ENCODE assay signal across 8 cellular contexts in the genomic region with DNA sequence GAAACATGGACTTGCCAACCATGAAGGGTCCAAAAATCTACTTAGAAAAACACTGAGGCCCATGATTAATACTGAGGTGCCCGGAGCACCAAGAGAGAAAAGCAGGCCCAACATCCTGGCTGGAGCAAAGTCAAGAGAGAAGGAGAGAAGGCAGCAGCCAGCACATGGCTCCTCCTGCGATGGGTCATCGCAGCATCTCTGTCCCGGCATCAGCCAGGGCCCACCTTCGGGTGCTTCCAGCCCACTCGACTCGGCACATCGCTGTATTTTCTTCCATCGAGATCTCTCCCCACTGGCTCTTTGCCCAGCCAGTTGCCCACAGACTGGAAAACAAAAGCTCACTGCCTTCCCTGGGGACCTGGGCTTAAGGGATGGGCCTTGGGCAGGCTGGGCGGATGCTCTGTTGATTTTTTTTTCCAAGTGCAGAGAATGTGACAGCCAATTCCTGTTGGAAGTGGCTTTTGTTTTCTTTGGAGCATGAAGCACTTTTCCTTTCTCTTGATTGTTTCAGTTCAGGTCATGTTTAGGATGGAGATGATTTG. TPM values are rescaled to one million over a fixed set of nuclear protein-coding genes. Genes with fewer than 3 reads are reported as not detected.
A peak's percentile ranks its signal among the peaks of the same experiment; 100 is the strongest.
DNase-seq lines count a peak whose midpoint lies in the region; ATAC-seq and TF ChIP-seq lines count a peak whose summit lies in the region.

No MANE protein-coding gene starts in this region.

- H3K27me3 ChIP-seq in foreskin keratinocyte (no peaks in the 10 kb centered on the region), gastrocnemius medialis (no peaks in the 10 kb centered on the region)
- H3K27me3 ChIP-seq in effector memory CD4-positive, alpha-beta T cell (replicated peaks; ENCODE audit: control insufficient read depth, insufficient read depth, low read length, poor library complexity, severe bottlenecking), result no peaks in the 10 kb centered on the region

- TF ChIP-seq CTCF in foreskin keratinocyte (conservative IDR thresholded peaks at IDR 0.05) (no peak), gastrocnemius medialis (IDR thresholded peaks at IDR 0.05 in 4 of 5, conservative IDR thresholded peaks at IDR 0.05 in 1 of 5) (no peak)

- TF ChIP-seq POLR2A in gastrocnemius medialis (IDR thresholded peaks at IDR 0.05), result no peak

- in situ Hi-C loops in gastrocnemius medialis (cut with MboI; ENCODE audit: low sequenced_read_pairs in 4 of 4), result no loop called here

- ATAC-seq in foreskin keratinocyte (peak; percentile 24), gastrocnemius medialis (peak; percentile 62 to 77), GM21576 (IDR thresholded peaks at IDR 0.05; ENCODE audit: unreplicated experiment) (no peak)

- no peaks in the 10 kb centered on the region for H3K36me3 ChIP-seq in gastrocnemius medialis
- no peaks in the 10 kb centered on the region for H3K36me3 ChIP-seq in effector memory CD4-positive, alpha-beta T cell (ENCODE audit: control insufficient read depth, insufficient read depth, low read length)

- DNase-seq in DMS79 treated with DMSO at 0.1 percent for 48 hours (lab: John Stamatoyannopoulos, UW), result peak; percentile 79
- peak; percentile 83 for DNase-seq in RPMI7951 (ENCODE audit: low read depth)
- peak in 1 of 2 donors; percentile 55 for DNase-seq in foreskin keratinocyte
- peak; percentile 20 to 40 for DNase-seq in gastrocnemius medialis
- DNase-seq in effector memory CD4-positive, alpha-beta T cell, result no peak
- no peak for DNase-seq in OCI-M2 (lab: John Stamatoyannopoulos, UW; ENCODE audit: unreplicated experiment)
- no peak for DNase-seq in NCI-H2029 (lab: John Stamatoyannopoulos, UW)

- H3K9me3 ChIP-seq in gastrocnemius medialis, result no peaks in the 10 kb centered on the region
- H3K9me3 ChIP-seq in effector memory CD4-positive, alpha-beta T cell (ENCODE audit: control insufficient read depth, low read length), result no peaks in the 10 kb centered on the region

- peak overlapping the region; percentile 19 to 44 (median 37) for H3K4me3 ChIP-seq in gastrocnemius medialis
- no peak overlapping the region for H3K4me3 ChIP-seq in effector memory CD4-positive, alpha-beta T cell (ENCODE audit: insufficient read depth, low read depth, low read length, poor library complexity, severe bottlenecking)

- H3K4me1 ChIP-seq in foreskin keratinocyte (peaks cover 26% of the 10 kb centered on the region), gastrocnemius medialis (peaks cover 17% of the 10 kb centered on the region in 2 donors)
- H3K4me1 ChIP-seq in effector memory CD4-positive, alpha-beta T cell (ENCODE audit: control insufficient read depth, insufficient read depth, low read length, poor library complexity, severe bottlenecking), result no peaks in the 10 kb centered on the region

- intact Hi-C loops in gastrocnemius medialis (cut with DNase I; ENCODE audit: low total_unique reads), result loop anchor here (1.0 to 2.0 kb wide), 2 partner anchors 58 to 86 kb away; a partner anchor contains a TSS

- H3K27ac ChIP-seq in foreskin keratinocyte, result peak overlapping the region; percentile 2
- peak overlapping the region; percentile 76 to 89 (median 84) for H3K27ac ChIP-seq in gastrocnemius medialis
- no peak overlapping the region for H3K27ac ChIP-seq in effector memory CD4-positive, alpha-beta T cell (ENCODE audit: insufficient read depth, low read length, poor library complexity, severe bottlenecking)

RNA-seq across cellular contexts. Expression of a gene that starts 58.1 kb away (rescaled TPM):
- 111 and 166 TPM in 2 replicates for total RNA-seq in RPMI7951 (2014; rRNA removed; shearing (Covaris generic))
- 171 and 188 TPM in 2 replicates for total RNA-seq in foreskin keratinocyte
- polyA plus RNA-seq in foreskin keratinocyte, result 130 and 156 TPM in 2 replicates
- 10 to 100 TPM; 18.5 to 50.1 (median 26.3) TPM for total RNA-seq in gastrocnemius medialis

Comparison
In these comparisons a context has a peak if more than half of its experiments do, and no peak if none do; other contexts are left out.
1. DNase-seq: peak in DMS79 treated with DMSO at 0.1 percent for 48 hours (single experiment), RPMI7951 (single experiment) and gastrocnemius medialis (2 of 2); none in effector memory CD4-positive, alpha-beta T cell (0 of 3), OCI-M2 (single experiment) and NCI-H2029 (single experiment).